ENCODE assay signal across 20 cellular contexts in genomic region chr2:78145997-78146722, GRCh38.
"Had no signal": no experiment of that assay in that cellular context is flagged by ENCODE, and none has a peak within 500 bp of the region (broad histone marks: within the 10 kb centered on the region; RNA-seq: fewer than 3 reads in every experiment).

No MANE protein-coding gene starts in this region.

- H3K27me3 ChIP-seq: adrenal gland, breast epithelium had no signal

- H3K4me3 ChIP-seq: adrenal gland, breast epithelium, PC-9 had no signal

- H3K9me3 ChIP-seq: adrenal gland, breast epithelium had no signal

- ATAC-seq: activated CD8-positive, alpha-beta T cell treated with anti-CD3 and anti-CD28 coated beads, Interleukin-2, amount 10 ng/mL, durations not matched to agents 7 days and 5 days; WTC11 had no signal

- DNase-seq: activated CD4-positive, alpha-beta T cell treated with anti-CD3 and anti-CD28 coated beads for 48 hours; activated CD4-positive, alpha-beta T cell treated with anti-CD3 and anti-CD28 coated beads, Interleukin-2, amount 50 U/mL, for 4 hours; activated CD4-positive, CD25-positive, alpha-beta regulatory T cell treated with anti-CD3 and anti-CD28 coated beads, Interleukin-2, amount 50 U/mL, for 72 hours; activated CD8-positive, alpha-beta memory T cell treated with anti-CD3 and anti-CD28 coated beads, Interleukin-2, amount 50 U/mL, for 48 hours; activated CD8-positive, alpha-beta T cell treated with anti-CD3 and anti-CD28 coated beads, Interleukin-2, amount 10 ng/mL, durations not matched to agents 7 days and 5 days; activated naive CD4-positive, alpha-beta T cell treated with anti-CD3 and anti-CD28 coated beads, Interleukin-2, amount 50 U/mL, for 16 hours; activated naive CD8-positive, alpha-beta T cell treated with anti-CD3 and anti-CD28 coated beads, Interleukin-2, amount 10 ng/mL, durations not matched to agents 7 days and 5 days; activated T-cell treated with anti-CD3 and anti-CD28 coated beads, Interleukin-2, amount 50 U/mL, for 1 hour; adrenal gland; anterior cingulate cortex; MM.1S; NCI-H1105; NCI-H1436; NCI-H187; NCI-H2081; NCI-H524; PC-9; SHP77 treated with DMSO at 0.1 percent for 48 hours had no signal

- H3K4me1 ChIP-seq: adrenal gland, breast epithelium had no signal

- H3K27ac ChIP-seq: adrenal gland, breast epithelium, PC-9 had no signal

- H3K36me3 ChIP-seq: adrenal gland, breast epithelium had no signal
